Comparison of ENCODE assay signal across 9 cellular contexts in genomic region chr16:12097523-12098428, GRCh38.
DNase-seq lines count a peak whose midpoint lies in the region; ATAC-seq, FAIRE-seq and TF ChIP-seq lines count a peak whose summit lies in the region.
"Had no signal": no experiment of that assay in that cellular context is flagged by ENCODE, and none has a peak within 500 bp of the region (broad histone marks: within the 10 kb centered on the region; RNA-seq: fewer than 3 reads in every experiment).

No MANE protein-coding gene starts in this region.

- H3K27ac ChIP-seq in caudate nucleus (ENCODE audit: low read depth, low read length) (peak overlapping the region; percentile 75), kidney (ENCODE audit: low read depth in 2 of 2, low read length in 2 of 2) (peak overlapping the region; percentile 56 to 70), gastrocnemius medialis (no peak overlapping the region)

- TF ChIP-seq CTCF in kidney (IDR thresholded peaks at IDR 0.05; ENCODE audit: borderline replicate concordance, extremely low read depth, insufficient read depth) = no peak
- TF ChIP-seq CTCF in gastrocnemius medialis (IDR thresholded peaks at IDR 0.05 in 4 of 5, conservative IDR thresholded peaks at IDR 0.05 in 1 of 5) = no peak

- in situ Hi-C loops in gastrocnemius medialis (cut with MboI; ENCODE audit: low sequenced_read_pairs in 4 of 4) = loop anchor here in 2 of 4 donors (25.0 kb wide), 1 partner anchor 715 kb away; the partner anchor contains the start of gene CPPED1 (in 2 of the 2)

- no peak for TF ChIP-seq POLR2A in gastrocnemius medialis (IDR thresholded peaks at IDR 0.05)

- no peaks in the 10 kb centered on the region for H3K36me3 Mint-ChIP-seq in T-helper 2 cell treated with Interferon-gamma antibody and Interleukin-4, amounts not matched to agents 5 μg/mL and 100 μg/mL, for 36 hours (ENCODE audit: low read depth)
- peaks cover 7% of the 10 kb centered on the region for H3K36me3 Mint-ChIP-seq in activated T-cell treated with anti-CD3 and anti-CD28 coated beads, Interleukin-2, amount 50 U/mL, for 24 hours (ENCODE audit: low read depth)

- H3K4me1 Mint-ChIP-seq in T-helper 2 cell treated with Interferon-gamma antibody and Interleukin-4, amounts not matched to agents 5 μg/mL and 100 μg/mL, for 36 hours (ENCODE audit: low read depth) = peaks cover 3% of the 10 kb centered on the region
- H3K4me1 Mint-ChIP-seq in activated T-cell treated with anti-CD3 and anti-CD28 coated beads, Interleukin-2, amount 50 U/mL, for 24 hours (ENCODE audit: low read depth) = peaks cover 10% of the 10 kb centered on the region

- no peaks in the 10 kb centered on the region for H3K27me3 Mint-ChIP-seq in T-helper 2 cell treated with Interferon-gamma antibody and Interleukin-4, amounts not matched to agents 5 μg/mL and 100 μg/mL, for 36 hours (ENCODE audit: low read depth)
- no peaks in the 10 kb centered on the region for H3K27me3 Mint-ChIP-seq in activated T-cell treated with anti-CD3 and anti-CD28 coated beads, Interleukin-2, amount 50 U/mL, for 24 hours

- H3K4me3 ChIP-seq in kidney (ENCODE audit: low read length in 2 of 2) = no peak overlapping the region
- no peak overlapping the region for H3K4me3 ChIP-seq in gastrocnemius medialis

- no peaks in the 10 kb centered on the region for H3K27me3 ChIP-seq in gastrocnemius medialis

- ATAC-seq in gastrocnemius medialis = peak; percentile 22 to 42

- no peak overlapping the region for H3K4me3 Mint-ChIP-seq in T-helper 2 cell treated with Interferon-gamma antibody and Interleukin-4, amounts not matched to agents 5 μg/mL and 100 μg/mL, for 36 hours
- no peak overlapping the region for H3K4me3 Mint-ChIP-seq in activated T-cell treated with anti-CD3 and anti-CD28 coated beads, Interleukin-2, amount 50 U/mL, for 24 hours
- H3K4me3 Mint-ChIP-seq: T-helper 1 cell treated with Interleukin-12 subunit alpha and Interleukin-12 subunit beta and Interleukin-4 antibody, amounts not matched to agents 30 μg/mL and 1 μg/mL, for 36 hours had no signal

- DNase-seq in HuH-7 (ENCODE audit: low spot score) (peak; percentile 46), caudate nucleus (lab: John Stamatoyannopoulos, UW) (peak in 55 of 61 donors; percentile 12 to 84 (median 50)), kidney (peak; percentile 76), gastrocnemius medialis (no peak), SKM-1 treated with dmso at 0.1 percent for 144 hours (lab: John Stamatoyannopoulos, UW; ENCODE audit: unreplicated experiment) (no peak), NCI-H446 (lab: John Stamatoyannopoulos, UW) (no peak)
- no peak for DNase-seq in T-helper 2 cell treated with Interferon-gamma antibody and Interleukin-4, amounts not matched to agents 5 μg/mL and 100 μg/mL, for 36 hours (ENCODE audit: low spot score)
- DNase-seq in activated T-cell treated with anti-CD3 and anti-CD28 coated beads, Interleukin-2, amount 50 U/mL, for 24 hours = no peak

- no peak overlapping the region for H3K27ac Mint-ChIP-seq in T-helper 2 cell treated with Interferon-gamma antibody and Interleukin-4, amounts not matched to agents 5 μg/mL and 100 μg/mL, for 36 hours
- H3K27ac Mint-ChIP-seq in activated T-cell treated with anti-CD3 and anti-CD28 coated beads, Interleukin-2, amount 50 U/mL, for 24 hours = no peak overlapping the region
- H3K27ac Mint-ChIP-seq: T-helper 1 cell treated with Interleukin-12 subunit alpha and Interleukin-12 subunit beta and Interleukin-4 antibody, amounts not matched to agents 30 μg/mL and 1 μg/mL, for 36 hours had no signal

- H3K9me3 ChIP-seq in kidney (ENCODE audit: control insufficient read depth in 1 of 2, low read length in 2 of 2) (no peaks in the 10 kb centered on the region), gastrocnemius medialis (no peaks in the 10 kb centered on the region)

- no peak for FAIRE-seq in kidney (lab: Jason Lieb, UNC)

- intact Hi-C loops in kidney (cut with DNase I) = no loop called here
- intact Hi-C loops in gastrocnemius medialis (cut with DNase I; ENCODE audit: low total_unique reads) = no loop called here

- no peaks in the 10 kb centered on the region for H3K9me3 Mint-ChIP-seq in T-helper 2 cell treated with Interferon-gamma antibody and Interleukin-4, amounts not matched to agents 5 μg/mL and 100 μg/mL, for 36 hours
- no peaks in the 10 kb centered on the region for H3K9me3 Mint-ChIP-seq in activated T-cell treated with anti-CD3 and anti-CD28 coated beads, Interleukin-2, amount 50 U/mL, for 24 hours
- H3K9me3 Mint-ChIP-seq: T-helper 1 cell treated with Interleukin-12 subunit alpha and Interleukin-12 subunit beta and Interleukin-4 antibody, amounts not matched to agents 30 μg/mL and 1 μg/mL, for 36 hours had no signal

- H3K36me3 ChIP-seq in kidney (ENCODE audit: control insufficient read depth in 1 of 2, insufficient read depth in 2 of 2, low read length in 2 of 2) (peaks cover 0 to 11% of the 10 kb centered on the region in 2 donors), gastrocnemius medialis (no peaks in the 10 kb centered on the region)

- H3K9ac ChIP-seq in kidney (ENCODE audit: low read length in 2 of 2) = peak overlapping the region in 1 of 2 donors; percentile 42

- H3K4me1 ChIP-seq in kidney (ENCODE audit: control insufficient read depth in 1 of 2, insufficient read depth in 1 of 2, low read depth in 1 of 2, low read length in 2 of 2) = peaks cover 35 to 40% of the 10 kb centered on the region in 2 donors
- peaks cover 10 to 12% of the 10 kb centered on the region in 2 donors for H3K4me1 ChIP-seq in gastrocnemius medialis

Comparison
In these comparisons a context has a peak if more than half of its experiments do, and no peak if none do; other contexts are left out.
1. DNase-seq: peak in HuH-7 (single experiment), caudate nucleus (55 of 61) and kidney (single experiment); none in gastrocnemius medialis (0 of 2), SKM-1 treated with dmso at 0.1 percent for 144 hours (single experiment), T-helper 2 cell treated with Interferon-gamma antibody and Interleukin-4, amounts not matched to agents 5 μg/mL and 100 μg/mL, for 36 hours (single experiment), NCI-H446 (0 of 2) and activated T-cell treated with anti-CD3 and anti-CD28 coated beads, Interleukin-2, amount 50 U/mL, for 24 hours (single experiment).
2. H3K27ac ChIP-seq: peak in caudate nucleus (single experiment) and kidney (2 of 2); none in gastrocnemius medialis (0 of 4).